ENCODE assay signal across 8 cellular contexts in genomic region chr10:68331455-68332258, GRCh38. TPM values are rescaled to one million over a fixed set of nuclear protein-coding genes. Genes with fewer than 3 reads are reported as not detected.
A peak's percentile ranks its signal among the peaks of the same experiment; 100 is the strongest.
DNase-seq lines count a peak whose midpoint lies in the region; ATAC-seq lines count a peak whose summit lies in the region.

Gene HNRNPH3 (plus strand): TSS chr10:68332064. CDS start chr10:68337222, 5,158 bp downstream.

- H3K4me1 ChIP-seq in effector memory CD4-positive, alpha-beta T cell (ENCODE audit: control insufficient read depth, insufficient read depth, low read length, poor library complexity, severe bottlenecking), result peaks cover 24% of the 10 kb centered on the region

- H3K27ac ChIP-seq in effector memory CD4-positive, alpha-beta T cell (ENCODE audit: insufficient read depth, low read length, poor library complexity, severe bottlenecking), result peak within 1 kb of the TSS; percentile 98

- ATAC-seq in GM21367 (IDR thresholded peaks at IDR 0.05; ENCODE audit: unreplicated experiment), result peak; percentile 65

- no peaks in the 10 kb centered on the region for H3K9me3 ChIP-seq in effector memory CD4-positive, alpha-beta T cell (ENCODE audit: control insufficient read depth, low read length)

- H3K27me3 ChIP-seq in effector memory CD4-positive, alpha-beta T cell (replicated peaks; ENCODE audit: control insufficient read depth, insufficient read depth, low read length, poor library complexity, severe bottlenecking), result no peaks in the 10 kb centered on the region

- DNase-seq in COR-L47 (lab: John Stamatoyannopoulos, UW), result peak; percentile 91
- DNase-seq in HT1080 (ENCODE audit: low read depth), result peak; percentile 94
- peak; percentile 97 to 99 for DNase-seq in NOMO-1 (lab: John Stamatoyannopoulos, UW; ENCODE audit: unreplicated experiment in 2 of 2)
- DNase-seq in effector memory CD4-positive, alpha-beta T cell, result peak; percentile 96 to 97 (median 97)
- DNase-seq in medulla oblongata (ENCODE audit: extremely low spot score), result peak; percentile 98
- peak; percentile 97 to 99 (median 98) for DNase-seq in stimulated activated CD4-positive, alpha-beta T cell treated with anti-CD3 and anti-CD28 coated beads, TNF-alpha, amount 100 ng/mL, for 48 hours (ENCODE audit: low read depth in 3 of 3)

- CTCF ChIA-PET in activated CD8-positive, alpha-beta memory T cell treated with anti-CD3 and anti-CD28 coated beads for 36 hours (lab: Charles Lee), result interaction anchor here (0.6 kb wide), 2 partner anchors 18 to 110 kb away, joined by 3 read pairs; no protein-coding TSS in a partner anchor

- POLR2A ChIA-PET in activated CD8-positive, alpha-beta memory T cell treated with anti-CD3 and anti-CD28 coated beads for 36 hours (lab: Charles Lee), result interaction anchor here (0.5 to 1.4 kb wide), 7 partner anchors 17 to 566 kb away, joined by 3 to 8 read pairs (median 7); partner anchors contain the start of genes HERC4 and RUFY2

- peaks cover 4% of the 10 kb centered on the region for H3K36me3 ChIP-seq in effector memory CD4-positive, alpha-beta T cell (ENCODE audit: control insufficient read depth, insufficient read depth, low read length)

- peak within 1 kb of the TSS; percentile 100 for H3K4me3 ChIP-seq in effector memory CD4-positive, alpha-beta T cell (ENCODE audit: insufficient read depth, low read depth, low read length, poor library complexity, severe bottlenecking)

RNA-seq across cellular contexts. Expression of gene HNRNPH3, which starts in this region (rescaled TPM):
- 17.6 and 20.9 TPM in 2 replicates for total RNA-seq in HT1080 (2014; rRNA removed; shearing (Covaris generic))
- 291 and 302 TPM in 2 replicates for polyA plus RNA-seq in HT1080 (2015; cell fraction: cytosol; rRNA removed)
- 242 and 256 TPM in 2 replicates for polyA plus RNA-seq in HT1080 (2015; cell fraction: nucleus; rRNA removed)
- total RNA-seq in activated CD8-positive, alpha-beta memory T cell treated with anti-CD3 and anti-CD28 coated beads for 36 hours, result 100 to 1,000 TPM; 170 to 171 TPM

Comparison
In these comparisons a context has a peak if more than half of its experiments do, and no peak if none do; other contexts are left out.
1. Peak in every context shown above with its lines: DNase-seq, ATAC-seq, H3K4me3 ChIP-seq and H3K27ac ChIP-seq.